18 cellular contexts compared by ENCODE assay signal in genomic region chr9:22049411-22049810, GRCh38. TPM values are rescaled to one million over a fixed set of nuclear protein-coding genes. Genes with fewer than 3 reads are reported as not detected.
DNase-seq lines count a peak whose midpoint lies in the region; ATAC-seq and TF ChIP-seq lines count a peak whose summit lies in the region.
"Had no signal": no experiment of that assay in that cellular context is flagged by ENCODE, and none has a peak within 500 bp of the region (broad histone marks: within the 10 kb centered on the region; RNA-seq: fewer than 3 reads in every experiment).

No MANE protein-coding gene starts in this region.

- H3K4me3 Mint-ChIP-seq in progenitor cell of endocrine pancreas (ENCODE audit: low read depth) = no peak overlapping the region

- WGBS in GM23248 (ENCODE audit: low coverage in 1 of 2, low lambda C conversion rate in 2 of 2, missing lambda C conversion rate in 2 of 2), 2 experiments = 93 to 100% methylated on average over 1 of the region's 1 CpG

- peaks cover 40% of the 10 kb centered on the region for H3F3A ChIP-seq in GM23248 (ENCODE audit: insufficient read depth)

- in situ Hi-C loops in ACHN (cut with HindIII; ENCODE audit: low pct_ligation_motif_present, low pct_unique_long_range_greater_than_20kb, low sequenced_read_pairs) (no loop called here), GM23248 (cut with MboI) (no loop called here)

- peaks cover 38% of the 10 kb centered on the region for H3K4me1 ChIP-seq in GM23248 (ENCODE audit: insufficient read depth)
- H3K4me1 ChIP-seq: left lung had no signal

- no peaks in the 10 kb centered on the region for H3K79me2 ChIP-seq in GM23248 (ENCODE audit: insufficient read depth)

- H3K27me3 ChIP-seq in GM23248 (replicated peaks; ENCODE audit: insufficient read depth) = no peaks in the 10 kb centered on the region
- H3K27me3 ChIP-seq: left lung had no signal

- no peaks in the 10 kb centered on the region for H3K9me3 Mint-ChIP-seq in progenitor cell of endocrine pancreas (ENCODE audit: low read depth)

- H3K4me2 ChIP-seq in GM23248 (ENCODE audit: unreplicated experiment) = no peak overlapping the region

- no peaks in the 10 kb centered on the region for H3K36me3 ChIP-seq in GM23248 (ENCODE audit: low read depth)
- H3K36me3 ChIP-seq: left lung had no signal

- H3K4me3 ChIP-seq in GM23248 (no peak overlapping the region), fibroblast of villous mesenchyme (ENCODE audit: low read depth, low read length) (no peak overlapping the region)
- H3K4me3 ChIP-seq: left lung had no signal

- H3K9ac ChIP-seq in GM23248 = no peak overlapping the region

- DNase-seq in ACHN (peak; percentile 10), GM23248 (peak; percentile 54), amniotic epithelial cell (ENCODE audit: low read depth) (peak; percentile 78), fibroblast of villous mesenchyme (ENCODE audit: low read depth) (peak; percentile 42), NCI-H526 treated with DMSO at 0.1 percent for 48 hours (lab: John Stamatoyannopoulos, UW) (no peak), progenitor cell of endocrine pancreas (ENCODE audit: low spot score, unreplicated experiment) (no peak)
- DNase-seq: activated CD4-positive, alpha-beta T cell treated with anti-CD3 and anti-CD28 coated beads for 48 hours; activated naive CD4-positive, alpha-beta T cell treated with Interleukin-2 at 50 U/mL for 16 hours; effector CD4-positive, alpha-beta T cell; left lung; NCI-H1092 treated with DMSO at 0.1 percent for 48 hours; NCI-H69; occipital lobe; right cardiac atrium; stimulated activated CD4-positive, alpha-beta T cell treated with anti-CD3 and anti-CD28 coated beads, Interleukin-1b, Interleukin-23, amount 100 ng/mL, for 48 hours had no signal

- no peaks in the 10 kb centered on the region for H3K36me3 Mint-ChIP-seq in progenitor cell of endocrine pancreas (ENCODE audit: insufficient read depth)

- H3K9me3 ChIP-seq in GM23248 (ENCODE audit: low read depth) = no peaks in the 10 kb centered on the region
- H3K9me3 ChIP-seq: left lung had no signal

- no peak overlapping the region for H2AFZ ChIP-seq in GM23248

- ATAC-seq in HG02759 (IDR thresholded peaks at IDR 0.05; ENCODE audit: unreplicated experiment) (no peak), HG03135 (IDR thresholded peaks at IDR 0.05; ENCODE audit: unreplicated experiment) (no peak)
- ATAC-seq: left lung, right cardiac atrium had no signal

- no peaks in the 10 kb centered on the region for H3K9me2 ChIP-seq in GM23248 (ENCODE audit: insufficient read depth)

- no peak overlapping the region for H3K27ac Mint-ChIP-seq in progenitor cell of endocrine pancreas

- no peaks in the 10 kb centered on the region for H3K4me1 Mint-ChIP-seq in progenitor cell of endocrine pancreas (ENCODE audit: low read depth)

- no peak overlapping the region for H3K27ac ChIP-seq in GM23248
- H3K27ac ChIP-seq: left lung had no signal

- H3K27me3 Mint-ChIP-seq in progenitor cell of endocrine pancreas = peaks cover 4% of the 10 kb centered on the region

- no peaks in the 10 kb centered on the region for H4K20me1 ChIP-seq in GM23248 (ENCODE audit: insufficient read depth)

- no peak for TF ChIP-seq CTCF in fibroblast of villous mesenchyme (IDR thresholded peaks at IDR 0.05; ENCODE audit: insufficient read depth, low read depth, low read length)
- TF ChIP-seq CTCF in progenitor cell of endocrine pancreas (IDR thresholded peaks at IDR 0.05; ENCODE audit: unreplicated experiment) = no peak

RNA-seq across cellular contexts. Expression of gene CDKN2B, which starts 40.3 kb away (rescaled TPM):
- total RNA-seq in GM23248 (2014; rRNA removed; shearing (Covaris generic)) = 5.3 and 10.6 TPM in 2 replicates
- polyA plus RNA-seq in GM23248 (2016; fragmentation: Nextera tagmentation; extraction: Ambion mirVana) = 6.7 and 8.9 TPM in 2 replicates
- total RNA-seq in fibroblast of villous mesenchyme (43.2 and 58.3 TPM in 2 replicates), progenitor cell of endocrine pancreas (1.2 and 3.9 TPM in 2 replicates)
- total RNA-seq: Daoy had no signal

RNA-seq across cellular contexts. Expression of gene CDKN2B-AS1, which starts 54.8 kb away (rescaled TPM):
- total RNA-seq in GM23248 (2014; rRNA removed; shearing (Covaris generic)) = 1.3 and 4.1 TPM in 2 replicates
- 0.58 and 0.61 TPM in 2 replicates for polyA plus RNA-seq in GM23248 (2016; fragmentation: Nextera tagmentation; extraction: Ambion mirVana)
- total RNA-seq in fibroblast of villous mesenchyme (5.2 and 9.5 TPM in 2 replicates), progenitor cell of endocrine pancreas (not detected in 2 replicates)
- total RNA-seq: Daoy had no signal

RNA-seq across cellular contexts. Expression of gene CDKN2A, which starts 55.2 kb away (rescaled TPM):
- 18.1 and 27.3 TPM in 2 replicates for total RNA-seq in GM23248 (2014; rRNA removed; shearing (Covaris generic))
- 42.2 and 43.6 TPM in 2 replicates for polyA plus RNA-seq in GM23248 (2016; fragmentation: Nextera tagmentation; extraction: Ambion mirVana)
- 20.7 and 32.5 TPM in 2 replicates for total RNA-seq in fibroblast of villous mesenchyme
- not detected in 2 replicates for total RNA-seq in progenitor cell of endocrine pancreas
- total RNA-seq: Daoy, occipital lobe had no signal

Comparison
In these comparisons a context has a peak if more than half of its experiments do, and no peak if none do; other contexts are left out.
1. DNase-seq: peak in ACHN (single experiment), GM23248 (single experiment), amniotic epithelial cell (single experiment) and fibroblast of villous mesenchyme (single experiment); none in NCI-H526 treated with DMSO at 0.1 percent for 48 hours (single experiment) and progenitor cell of endocrine pancreas (single experiment).
2. RNA of gene CDKN2A, which starts 55.2 kb away (total RNA-seq): 18.1 to 27.3 TPM in GM23248 and 20.7 to 32.5 TPM in fibroblast of villous mesenchyme; not detected in progenitor cell of endocrine pancreas; every median in the first group is over 10 times any median in the second.